9 cellular contexts compared by ENCODE assay signal in genomic region chr2:196586511-196586991, GRCh38. TPM values are rescaled to one million over a fixed set of nuclear protein-coding genes. Genes with fewer than 3 reads are reported as not detected.
DNase-seq lines count a peak whose midpoint lies in the region; TF ChIP-seq lines count a peak whose summit lies in the region.
"Had no signal": no experiment of that assay in that cellular context is flagged by ENCODE, and none has a peak within 500 bp of the region (broad histone marks: within the 10 kb centered on the region; RNA-seq: fewer than 3 reads in every experiment).

No MANE protein-coding gene starts in this region.

- no peaks in the 10 kb centered on the region for H3K4me1 ChIP-seq in transverse colon
- H3K4me1 ChIP-seq in trophoblast cell (ENCODE audit: control insufficient read depth in 1 of 2, insufficient read depth in 2 of 2, low read length in 2 of 2): peaks cover 0 to 10% of the 10 kb centered on the region in 2 experiments

- H4K12ac ChIP-seq in trophoblast cell (ENCODE audit: low read depth, low read length): no peak overlapping the region

- no peak overlapping the region for H2AK5ac ChIP-seq in trophoblast cell (ENCODE audit: low read length)

- peaks cover 28% of the 10 kb centered on the region for H3K27me3 ChIP-seq in transverse colon
- no peaks in the 10 kb centered on the region for H3K27me3 ChIP-seq in trophoblast cell (ENCODE audit: insufficient read depth, low read length)
- H3K27me3 ChIP-seq: ovary had no signal

- no peak for TF ChIP-seq POLR2A in transverse colon (IDR thresholded peaks at IDR 0.05)

- no peak overlapping the region for H3K9ac ChIP-seq in trophoblast cell (ENCODE audit: low read length)

- in situ Hi-C loops in transverse colon (cut with MboI; ENCODE audit: low pct_ligation_motif_present in 1 of 4, low pct_unique_long_range_greater_than_20kb in 1 of 4, low sequenced_read_pairs in 3 of 4): no loop called here

- DNase-seq in NCI-H1417 (lab: John Stamatoyannopoulos, UW): peak in 2 of 3 experiments; percentile 1 to 56
- DNase-seq in NCI-H1417 treated with DMSO at 0.1 percent for 48 hours (lab: John Stamatoyannopoulos, UW): no peak
- peak; percentile 69 for DNase-seq in NCI-H460 (ENCODE audit: extremely low read depth, low read depth)
- peak; percentile 85 for DNase-seq in dedifferentiated amniotic fluid mesenchymal stem cell (ENCODE audit: extremely low spot score)
- peak; percentile 82 for DNase-seq in renal cortical epithelial cell (ENCODE audit: low read depth)
- DNase-seq in transverse colon: no peak
- DNase-seq in trophoblast cell: no peak
- DNase-seq in NK-92 treated with Interleukin-12 subunit alpha and Interleukin-12 subunit beta, amount 100 ng/mL, for 24 hours (lab: John Stamatoyannopoulos, UW): no peak
- DNase-seq: ovary had no signal

- intact Hi-C loops in transverse colon (cut with DNase I; ENCODE audit: low total_unique reads): no loop called here

- H3K4ac ChIP-seq in trophoblast cell (ENCODE audit: low read depth, low read length): no peak overlapping the region

- no peak for TF ChIP-seq CTCF in transverse colon (IDR thresholded peaks at IDR 0.05)

- H3K36me3 ChIP-seq in transverse colon (no peaks in the 10 kb centered on the region), trophoblast cell (ENCODE audit: control insufficient read depth in 1 of 2, insufficient read depth in 2 of 2, low read length in 2 of 2) (no peaks in the 10 kb centered on the region)
- H3K36me3 ChIP-seq: ovary had no signal

- H3K27ac ChIP-seq in transverse colon: no peak overlapping the region
- H3K27ac ChIP-seq in trophoblast cell (ENCODE audit: low read depth, low read length): no peak overlapping the region
- H3K27ac ChIP-seq: ovary had no signal

- 41 to 44% methylated on average over 5 to 6 of the region's 6 CpGs for WGBS in transverse colon (ENCODE audit: low coverage in 1 of 2), 2 donors
- WGBS in trophoblast cell (ENCODE audit: extremely low coverage, insufficient coverage, insufficient read length): no CpG with 5 or more reads among the region's 6 CpGs

- no peak overlapping the region for H2BK120ac ChIP-seq in trophoblast cell (ENCODE audit: insufficient read depth, low read length, poor library complexity)

- no peak overlapping the region for H4K91ac ChIP-seq in trophoblast cell (ENCODE audit: low read depth, low read length)

- H3K18ac ChIP-seq in trophoblast cell (ENCODE audit: low read length): no peak overlapping the region

- H3K4me3 ChIP-seq in transverse colon: no peak overlapping the region
- no peak overlapping the region for H3K4me3 ChIP-seq in trophoblast cell (ENCODE audit: low read depth, low read length)
- H3K4me3 ChIP-seq: ovary had no signal

- no peak overlapping the region for H3K4me2 ChIP-seq in trophoblast cell (ENCODE audit: low read length)

- TF ChIP-seq EP300 in transverse colon (IDR thresholded peaks at IDR 0.05; ENCODE audit: low read depth): no peak

- H2BK5ac ChIP-seq in trophoblast cell (ENCODE audit: low read depth, low read length, poor library complexity): no peak overlapping the region

- H3K9me3 ChIP-seq in transverse colon: no peaks in the 10 kb centered on the region
- H3K9me3 ChIP-seq in trophoblast cell (ENCODE audit: insufficient read depth, low read depth, low read length): no peaks in the 10 kb centered on the region
- H3K9me3 ChIP-seq: ovary had no signal

- H4K8ac ChIP-seq in trophoblast cell (ENCODE audit: low read depth, low read length): no peak overlapping the region

- H2AFZ ChIP-seq in trophoblast cell (ENCODE audit: insufficient read depth, low read length, poor library complexity): no peak overlapping the region

- no peak overlapping the region for H2BK12ac ChIP-seq in trophoblast cell (ENCODE audit: low read length)

- H3K23ac ChIP-seq in trophoblast cell (ENCODE audit: low read length): no peak overlapping the region

- no peaks in the 10 kb centered on the region for H3K79me1 ChIP-seq in trophoblast cell (ENCODE audit: low read length)

- H3K79me2 ChIP-seq in trophoblast cell (ENCODE audit: control insufficient read depth, insufficient read depth, low read length, poor library complexity): no peaks in the 10 kb centered on the region

- no peak overlapping the region for H3K14ac ChIP-seq in trophoblast cell (ENCODE audit: low read length)

RNA-seq across cellular contexts. Expression of gene HECW2, which starts 6.8 kb away (rescaled TPM):
- 5.9 and 6.2 TPM in 2 replicates for total RNA-seq in NCI-H460 (2014; rRNA removed; shearing (Covaris generic))
- 4.0 and 4.5 TPM in 2 replicates for polyA plus RNA-seq in NCI-H460 (2014; cell fraction: nucleus; rRNA removed)
- 0.87 and 4.4 TPM in 2 replicates for total RNA-seq in renal cortical epithelial cell
- total RNA-seq in transverse colon: 1 to 10 TPM; 1.1 to 2.2 (median 1.6) TPM
- polyA plus RNA-seq in trophoblast cell (2013): 5.5 and 6.3 TPM in 2 replicates

RNA-seq across cellular contexts. Expression of gene CCDC150, which starts 53.0 kb away (rescaled TPM):
- 7.9 and 14.6 TPM in 2 replicates for total RNA-seq in NCI-H460 (2014; rRNA removed; shearing (Covaris generic))
- 39.1 and 51.3 TPM in 2 replicates for polyA plus RNA-seq in NCI-H460 (2014; cell fraction: nucleus; rRNA removed)
- total RNA-seq in renal cortical epithelial cell: 3.2 and 4.3 TPM in 2 replicates
- total RNA-seq in transverse colon: 100 to 1,000 TPM in 1 of 4 donors, 1 to 10 TPM in 2, not detected in 1; 1.6 to 137 (median 2.7) TPM
- 7.1 and 7.3 TPM in 2 replicates for polyA plus RNA-seq in trophoblast cell (2013)

Comparison
In these comparisons a context has a peak if more than half of its experiments do, and no peak if none do; other contexts are left out.
1. DNase-seq: peak in NCI-H1417 (2 of 3), NCI-H460 (single experiment), dedifferentiated amniotic fluid mesenchymal stem cell (single experiment) and renal cortical epithelial cell (single experiment); none in NCI-H1417 treated with DMSO at 0.1 percent for 48 hours (single experiment), transverse colon (single experiment), trophoblast cell (0 of 2) and NK-92 treated with Interleukin-12 subunit alpha and Interleukin-12 subunit beta, amount 100 ng/mL, for 24 hours (single experiment).